ENCODE assay signal across 10 cellular contexts in the genomic region with DNA sequence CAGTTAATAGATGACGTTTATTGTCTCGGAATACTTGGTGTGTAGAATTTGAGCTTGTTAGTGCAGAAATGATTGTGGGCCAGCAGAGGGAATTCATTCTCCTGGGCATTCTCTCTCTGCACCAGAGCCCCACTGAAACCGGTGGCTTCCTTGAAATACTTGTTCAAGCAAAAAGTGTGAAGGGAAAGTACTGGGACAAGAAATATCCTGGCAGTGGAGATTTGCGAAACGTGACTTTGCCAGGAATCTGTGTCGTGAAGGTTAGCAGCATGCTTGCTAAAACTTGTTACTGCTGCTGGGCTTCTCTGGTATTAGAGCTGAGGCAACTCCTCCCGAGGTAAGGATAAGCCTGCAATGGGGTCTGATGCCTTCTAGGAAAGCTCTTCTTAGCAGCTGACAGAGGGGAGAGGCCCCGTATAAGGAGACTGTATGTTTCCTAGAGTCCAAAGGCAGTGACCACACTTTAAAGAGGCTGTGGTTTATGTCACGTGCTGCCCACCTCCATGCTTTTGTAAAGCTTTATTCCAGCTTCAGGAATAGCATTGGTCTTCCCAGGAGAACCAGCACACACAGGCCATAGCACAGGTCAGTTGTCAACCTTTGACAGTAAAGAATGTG. TPM values are rescaled to one million over a fixed set of nuclear protein-coding genes. Genes with fewer than 3 reads are reported as not detected.
A peak's percentile ranks its signal among the peaks of the same experiment; 100 is the strongest.
DNase-seq lines count a peak whose midpoint lies in the region; ATAC-seq, FAIRE-seq and TF ChIP-seq lines count a peak whose summit lies in the region.
"Had no signal": no experiment of that assay in that cellular context is flagged by ENCODE, and none has a peak within 500 bp of the region (broad histone marks: within the 10 kb centered on the region; RNA-seq: fewer than 3 reads in every experiment).

No MANE protein-coding gene starts in this region.

- H3K9me3 ChIP-seq in pancreas: no peaks in the 10 kb centered on the region

- no peak for FAIRE-seq in pancreas (lab: Jason Lieb, UNC)
- FAIRE-seq: GM19239 had no signal

- TF ChIP-seq CTCF in RWPE1 (conservative IDR thresholded peaks at IDR 0.05; ENCODE audit: low read depth) (no peak), fibroblast of the aortic adventitia (IDR thresholded peaks at IDR 0.05; ENCODE audit: insufficient read depth, low read length) (peak; percentile 24), pancreas (IDR thresholded peaks at IDR 0.05) (no peak)

- DNase-seq in EH (ENCODE audit: low read depth) (peak; percentile 25), RWPE1 (ENCODE audit: low spot score) (no peak), fibroblast of the aortic adventitia (ENCODE audit: low read depth) (peak; percentile 37), pancreas (peak in 1 of 6 donors; percentile 29)
- no peak for DNase-seq in stimulated activated CD4-positive, alpha-beta T cell treated with anti-CD3 and anti-CD28 coated beads, Interleukin-4, amount 100 ng/mL, for 4 hours

- H3K27ac ChIP-seq in RWPE1 (peak overlapping the region; percentile 94), pancreas (peak overlapping the region; percentile 94 to 98 (median 97))
- H3K27ac ChIP-seq: SK-N-MC had no signal

- WGBS in pancreas, 2 donors: 5 to 8% methylated on average over 9 of the region's 9 CpGs

- no peaks in the 10 kb centered on the region for H3K27me3 ChIP-seq in pancreas

- H3K36me3 ChIP-seq in pancreas: no peaks in the 10 kb centered on the region

- no peak for TF ChIP-seq POLR2A in GM18505 (IDR thresholded peaks at IDR 0.05; ENCODE audit: borderline replicate concordance, extremely low read depth, insufficient read depth, insufficient read length)

- intact Hi-C loops in pancreas (cut with DNase I): no loop called here

- ATAC-seq in pancreas (peak in 2 of 4 donors; percentile 1 to 2), HG03159 (IDR thresholded peaks at IDR 0.05; ENCODE audit: unreplicated experiment) (no peak), GM18505 (IDR thresholded peaks at IDR 0.05; ENCODE audit: unreplicated experiment) (no peak), HG03469 (IDR thresholded peaks at IDR 0.05; ENCODE audit: unreplicated experiment) (no peak)

- H3K4me3 ChIP-seq in fibroblast of the aortic adventitia (ENCODE audit: low read depth, low read length): peak overlapping the region; percentile 72
- peak overlapping the region; percentile 69 to 90 (median 76) for H3K4me3 ChIP-seq in pancreas
- H3K4me3 ChIP-seq: SK-N-MC had no signal

- CTCF ChIA-PET in RWPE1 (lab: Yijun Ruan, JAX): interaction anchor here (0.6 to 3.6 kb wide), 9 partner anchors 12 to 257 kb away, joined by 3 to 24 read pairs (median 3); no protein-coding TSS in a partner anchor

- H3K4me1 ChIP-seq in pancreas: peaks cover 11 to 41% (median 27%) of the 10 kb centered on the region in 3 donors

- POLR2A ChIA-PET in RWPE1 (lab: Yijun Ruan, JAX; ENCODE audit: low non-redundant PET): interaction anchor here (0.7 to 1.4 kb wide), 5 partner anchors 23 to 168 kb away, joined by 3 to 12 read pairs (median 4); no protein-coding TSS in a partner anchor

RNA-seq across cellular contexts. Expression of a gene that starts 2.1 kb away (rescaled TPM):
- total RNA-seq in fibroblast of the aortic adventitia (ENCODE audit: low replicate concordance) (4.0 and 29.1 TPM in 2 replicates), pancreas (10 to 100 TPM; 50.7 to 92.7 (median 58.3) TPM)
- 10 to 100 TPM; 14.7 to 23.8 TPM for polyA plus RNA-seq in pancreas

Comparison
In these comparisons a context has a peak if more than half of its experiments do, and no peak if none do; other contexts are left out.
1. DNase-seq: peak in EH (single experiment) and fibroblast of the aortic adventitia (single experiment); none in RWPE1 (single experiment) and stimulated activated CD4-positive, alpha-beta T cell treated with anti-CD3 and anti-CD28 coated beads, Interleukin-4, amount 100 ng/mL, for 4 hours (0 of 2).